In genomic region chr17:80696456-80696855, GRCh38 we compare ENCODE assay signal across 13 cellular contexts.
"Had no signal": no experiment of that assay in that cellular context is flagged by ENCODE, and none has a peak within 500 bp of the region (broad histone marks: within the 10 kb centered on the region; RNA-seq: fewer than 3 reads in every experiment).

No MANE protein-coding gene starts in this region.

- H3K4me3 ChIP-seq: esophagus muscularis mucosa, heart left ventricle, tibial artery, vagina had no signal

- ATAC-seq: heart left ventricle, left ventricle myocardium superior had no signal

- H3K36me3 ChIP-seq: esophagus muscularis mucosa, heart left ventricle, tibial artery, vagina had no signal

- H3K4me1 ChIP-seq: tibial artery had no signal

- H3K27me3 ChIP-seq: esophagus muscularis mucosa, heart left ventricle, tibial artery, vagina had no signal

- H3K9me3 ChIP-seq: esophagus muscularis mucosa, heart left ventricle, tibial artery, vagina had no signal

- H3K4me3 Mint-ChIP-seq: activated naive CD8-positive, alpha-beta T cell treated with anti-CD3 and anti-CD28 coated beads for 36 hours had no signal

- H3K27me3 Mint-ChIP-seq: activated naive CD8-positive, alpha-beta T cell treated with anti-CD3 and anti-CD28 coated beads for 36 hours had no signal

- DNase-seq: activated CD4-positive, alpha-beta T cell treated with anti-CD3 and anti-CD28 coated beads for 48 hours; activated gamma-delta T cell; activated naive CD8-positive, alpha-beta T cell treated with anti-CD3 and anti-CD28 coated beads for 36 hours; aorta; foreskin melanocyte; heart left ventricle; islet precursor cell; left ventricle myocardium superior; small intestine; T1000; tibial artery had no signal

- H3K27ac ChIP-seq: esophagus muscularis mucosa, heart left ventricle, tibial artery, vagina had no signal
